1 cellular context compared by ENCODE assay signal in genomic region chr7:27096756-27097514, GRCh38.
A peak's percentile ranks its signal among the peaks of the same experiment; 100 is the strongest.
TF ChIP-seq lines count a peak whose summit lies in the region.

No MANE protein-coding gene starts in this region.

TF ChIP-seq in GM12878, 131 proteins besides CTCF, POLR2A, EP300 and RAD21:
- peak; percentile 57; the same call in 1 of the 2 replicates for TF ChIP-seq BACH1 (IDR thresholded peaks at IDR 0.05; ENCODE audit: borderline replicate concordance)
- peak; percentile 12 for TF ChIP-seq MEF2B (IDR thresholded peaks at IDR 0.05; ENCODE audit: partially characterized antibody, poor library complexity, severe bottlenecking)
- peak; percentile 29; the same call in 1 of the 2 replicates for TF ChIP-seq ZNF687 (IDR thresholded peaks at IDR 0.05)
- TF ChIP-seq, protein P1, sequence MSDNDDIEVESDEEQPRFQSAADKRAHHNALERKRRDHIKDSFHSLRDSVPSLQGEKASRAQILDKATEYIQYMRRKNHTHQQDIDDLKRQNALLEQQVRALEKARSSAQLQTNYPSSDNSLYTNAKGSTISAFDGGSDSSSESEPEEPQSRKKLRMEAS (IDR thresholded peaks at IDR 0.05; ENCODE audit: low read depth, low read length) = no peak
- TF ChIP-seq SPI1 (IDR thresholded peaks at IDR 0.05; ENCODE audit: borderline replicate concordance, insufficient read depth, low read depth, low read length) = peak; percentile 6; the same call in 1 of the 2 replicates
- no peak for TF ChIP-seq NBN (IDR thresholded peaks at IDR 0.05)
